8 cellular contexts compared by ENCODE assay signal in genomic region chr19:48619692-48620565, GRCh38. TPM values are rescaled to one million over a fixed set of nuclear protein-coding genes. Genes with fewer than 3 reads are reported as not detected.
DNase-seq lines count a peak whose midpoint lies in the region; ATAC-seq and TF ChIP-seq lines count a peak whose summit lies in the region.

No MANE protein-coding gene starts in this region.

- no peaks in the 10 kb centered on the region for H3K9me3 Mint-ChIP-seq in activated CD8-positive, alpha-beta memory T cell treated with anti-CD3 and anti-CD28 coated beads, Interleukin-2, amount 10 ng/mL, durations not matched to agents 7 days and 5 days (ENCODE audit: low read depth)

- ATAC-seq in activated CD8-positive, alpha-beta memory T cell treated with anti-CD3 and anti-CD28 coated beads, Interleukin-2, amount 10 ng/mL, durations not matched to agents 7 days and 5 days: no peak
- ATAC-seq in left lung: no peak
- ATAC-seq in HG03196 (IDR thresholded peaks at IDR 0.05; ENCODE audit: unreplicated experiment): no peak

- peaks cover 20 to 83% of the 10 kb centered on the region in 2 donors for H3K4me1 ChIP-seq in left lung
- H3K4me1 ChIP-seq in tibial artery: peaks cover 0 to 64% (median 38%) of the 10 kb centered on the region in 4 donors

- H3K9me3 ChIP-seq in left lung (no peaks in the 10 kb centered on the region), tibial artery (no peaks in the 10 kb centered on the region)

- H3K27ac Mint-ChIP-seq in activated CD8-positive, alpha-beta memory T cell treated with anti-CD3 and anti-CD28 coated beads, Interleukin-2, amount 10 ng/mL, durations not matched to agents 7 days and 5 days: peak overlapping the region; percentile 99

- H3K27ac ChIP-seq in left lung: peak overlapping the region; percentile 92 to 94
- peak overlapping the region; percentile 86 to 91 for H3K27ac ChIP-seq in tibial artery

- H3K4me1 Mint-ChIP-seq in activated CD8-positive, alpha-beta memory T cell treated with anti-CD3 and anti-CD28 coated beads, Interleukin-2, amount 10 ng/mL, durations not matched to agents 7 days and 5 days: peaks cover 56% of the 10 kb centered on the region

- H3K36me3 Mint-ChIP-seq in activated CD8-positive, alpha-beta memory T cell treated with anti-CD3 and anti-CD28 coated beads, Interleukin-2, amount 10 ng/mL, durations not matched to agents 7 days and 5 days: peaks cover 56% of the 10 kb centered on the region

- CTCF ChIA-PET in activated CD8-positive, alpha-beta memory T cell treated with anti-CD3 and anti-CD28 coated beads, Interleukin-2, amount 10 ng/mL, durations not matched to agents 7 days and 5 days (lab: Charles Lee): interaction anchor here (1.0 to 1.5 kb wide), 5 partner anchors 8 to 127 kb away, joined by 3 to 5 read pairs (median 5); partner anchors contain the start of gene CA11

- TF ChIP-seq CTCF in left lung (IDR thresholded peaks at IDR 0.05) (no peak), tibial artery (IDR thresholded peaks at IDR 0.05) (no peak)

- no peaks in the 10 kb centered on the region for H3K27me3 ChIP-seq in left lung
- H3K27me3 ChIP-seq in tibial artery: no peaks in the 10 kb centered on the region

- H3K4me3 Mint-ChIP-seq in activated CD8-positive, alpha-beta memory T cell treated with anti-CD3 and anti-CD28 coated beads, Interleukin-2, amount 10 ng/mL, durations not matched to agents 7 days and 5 days: peak overlapping the region; percentile 98

- intact Hi-C loops in left lung (cut with DNase I) (no loop called here), tibial artery (cut with DNase I; ENCODE audit: low total_unique reads) (no loop called here)

- peak overlapping the region; percentile 75 to 87 for H3K4me3 ChIP-seq in left lung
- H3K4me3 ChIP-seq in tibial artery: peak overlapping the region; percentile 72 to 81

- H3K36me3 ChIP-seq in left lung (peaks cover 0 to 34% of the 10 kb centered on the region in 2 donors), tibial artery (peaks cover 24 to 33% (median 26%) of the 10 kb centered on the region in 3 donors)

- no peaks in the 10 kb centered on the region for H3K27me3 Mint-ChIP-seq in activated CD8-positive, alpha-beta memory T cell treated with anti-CD3 and anti-CD28 coated beads, Interleukin-2, amount 10 ng/mL, durations not matched to agents 7 days and 5 days

- DNase-seq in activated CD8-positive, alpha-beta memory T cell treated with anti-CD3 and anti-CD28 coated beads, Interleukin-2, amount 10 ng/mL, durations not matched to agents 7 days and 5 days: no peak
- DNase-seq in activated CD8-positive, alpha-beta memory T cell treated with anti-CD3 and anti-CD28 coated beads for 24 hours: no peak
- DNase-seq in amniotic epithelial cell (ENCODE audit: low read depth) (peak; percentile 46), left lung (no peak), tibial artery (no peak), SIG-M5 treated with dmso at 0.1 percent for 504 hours (lab: John Stamatoyannopoulos, UW; ENCODE audit: unreplicated experiment) (no peak), NCI-H446 treated with DMSO at 0.1 percent for 48 hours (lab: John Stamatoyannopoulos, UW) (no peak)

RNA-seq across cellular contexts. Expression of gene SPHK2, which starts 0.6 kb away (rescaled TPM):
- total RNA-seq in activated CD8-positive, alpha-beta memory T cell treated with anti-CD3 and anti-CD28 coated beads, Interleukin-2, amount 10 ng/mL, durations not matched to agents 7 days and 5 days: 10 to 100 TPM; 37.3 to 43.4 TPM
- total RNA-seq in left lung: 10 to 100 TPM; 21.3 to 27.5 TPM

RNA-seq across cellular contexts. Expression of gene RPL18, which starts 1.0 kb away (rescaled TPM):
- total RNA-seq in activated CD8-positive, alpha-beta memory T cell treated with anti-CD3 and anti-CD28 coated beads, Interleukin-2, amount 10 ng/mL, durations not matched to agents 7 days and 5 days: 1,000 to 10,000 TPM; 1,413 to 1,465 TPM
- total RNA-seq in left lung: 1,000 to 10,000 TPM; 1,028 to 1,088 TPM

RNA-seq across cellular contexts. Expression of gene FAM83E, which starts 5.1 kb away (rescaled TPM):
- total RNA-seq in activated CD8-positive, alpha-beta memory T cell treated with anti-CD3 and anti-CD28 coated beads, Interleukin-2, amount 10 ng/mL, durations not matched to agents 7 days and 5 days: 1 to 10 TPM; 2.8 to 4.1 TPM
- 10 to 100 TPM; 15.5 to 50.0 TPM for total RNA-seq in left lung

RNA-seq across cellular contexts. Expression of gene SPACA4, which starts 13.4 kb away (rescaled TPM):
- not detected for total RNA-seq in activated CD8-positive, alpha-beta memory T cell treated with anti-CD3 and anti-CD28 coated beads, Interleukin-2, amount 10 ng/mL, durations not matched to agents 7 days and 5 days
- total RNA-seq in left lung: not detected

RNA-seq across cellular contexts. Expression of gene DBP, which starts 17.2 kb away (rescaled TPM):
- total RNA-seq in activated CD8-positive, alpha-beta memory T cell treated with anti-CD3 and anti-CD28 coated beads, Interleukin-2, amount 10 ng/mL, durations not matched to agents 7 days and 5 days: 10 to 100 TPM; 11.3 to 18.0 TPM
- total RNA-seq in left lung: 10 to 100 TPM in 1 of 2 donors, 1 to 10 TPM in 1; 8.9 to 10.5 TPM
